ENCODE assay signal across 8 cellular contexts in genomic region chr1:145095284-145096057, GRCh38. TPM values are rescaled to one million over a fixed set of nuclear protein-coding genes. Genes with fewer than 3 reads are reported as not detected.
DNase-seq lines count a peak whose midpoint lies in the region; ATAC-seq, FAIRE-seq and TF ChIP-seq lines count a peak whose summit lies in the region.
"Not testable (repeated sequence)": the region's sequence is repeated elsewhere in the genome, so short reads cannot be mapped to it uniquely, and the experiment has no call there.

FAM72D (plus strand) TSS chr1:145095974; CDS start chr1:145096848, 874 bp downstream.
SRGAP2B (minus strand) TSS chr1:145095328; CDS start chr1:145092901, 2,427 bp downstream.

- not testable (repeated sequence) for H4K5ac ChIP-seq in H1 (ENCODE audit: insufficient read length, low read depth, low read length)

- in situ Hi-C loops in gastrocnemius medialis (cut with MboI; ENCODE audit: low sequenced_read_pairs in 4 of 4), result not testable (repeated sequence)

- not testable (repeated sequence) for H3K79me1 ChIP-seq in H1 (ENCODE audit: low read depth, low read length)

- not testable (repeated sequence) for DNase-seq in CD4-positive, CD25-positive, alpha-beta regulatory T cell; activated CD4-positive, alpha-beta T cell treated with anti-CD3 and anti-CD28 coated beads, Interleukin-2, amount 10 ng/mL, durations not matched to agents 7 days and 5 days; H1 (ENCODE audit: low read depth in 1 of 2, low spot score in 2 of 2); left lung; gastrocnemius medialis

- not testable (repeated sequence) for H3K79me2 ChIP-seq in H1 (ENCODE audit: control insufficient read depth in 1 of 2, insufficient read depth in 2 of 2, low read length in 2 of 2)

- not testable (repeated sequence) for H3K9ac ChIP-seq in H1 (replicated peaks in 1 of 4; ENCODE audit: extremely low read depth in 1 of 4, low read depth in 3 of 4, low read length in 3 of 4)

- not testable (repeated sequence) for H3K4me1 ChIP-seq in CD4-positive, CD25-positive, alpha-beta regulatory T cell (ENCODE audit: control insufficient read depth, insufficient read depth, low read length, poor library complexity, severe bottlenecking); H1 (replicated peaks in 1 of 4; ENCODE audit: control insufficient read depth in 3 of 4, insufficient read depth in 4 of 4, low read length in 3 of 4); left lung; gastrocnemius medialis

- intact Hi-C loops in left lung (cut with DNase I); gastrocnemius medialis (cut with DNase I; ENCODE audit: low total_unique reads): not testable (repeated sequence)

- peak; percentile 86 to 88 for ATAC-seq in CD4-positive, CD25-positive, alpha-beta regulatory T cell (ENCODE audit: low read depth in 2 of 2)
- ATAC-seq in GM19372 (IDR thresholded peaks at IDR 0.05; ENCODE audit: low read depth, unreplicated experiment) (peak; percentile 80), HG02763 (IDR thresholded peaks at IDR 0.05; ENCODE audit: unreplicated experiment) (peak; percentile 86), HG03571 (IDR thresholded peaks at IDR 0.05; ENCODE audit: unreplicated experiment) (peak; percentile 80), left lung (peak; percentile 84), gastrocnemius medialis (peak; percentile 92 to 94)

- not testable (repeated sequence) for H3K27me3 ChIP-seq in CD4-positive, CD25-positive, alpha-beta regulatory T cell (ENCODE audit: control insufficient read depth, insufficient read depth, low read length); H1 (replicated peaks in 1 of 4; ENCODE audit: control insufficient read depth in 3 of 4, extremely low read depth in 1 of 4, insufficient read depth in 3 of 4, low read length in 3 of 4); left lung; gastrocnemius medialis

- WGBS in H1 (ENCODE audit: extremely low coverage in 1 of 2, insufficient coverage in 1 of 2, insufficient read length in 1 of 2, insufficient replicate concordance in 2 of 2, low coverage in 1 of 2, low lambda C conversion rate in 2 of 2, missing lambda C conversion rate in 1 of 2), 2 experiments, result no CpG with 5 or more reads among the region's 47 CpGs

- not testable (repeated sequence) for H2BK20ac ChIP-seq in H1 (ENCODE audit: low read length)

- not testable (repeated sequence) for H3K27ac Mint-ChIP-seq in CD4-positive, CD25-positive, alpha-beta regulatory T cell; activated CD4-positive, alpha-beta T cell treated with anti-CD3 and anti-CD28 coated beads, Interleukin-2, amount 10 ng/mL, durations not matched to agents 7 days and 5 days

- peak within 1 kb of the TSS; percentile 33 to 56; a peak in 2 of 4 replicates for H3K4me2 ChIP-seq in H1 (ENCODE audit: insufficient read depth in 1 of 2, low read depth in 2 of 2, low read length in 2 of 2)

- not testable (repeated sequence) for H3K4me3 ChIP-seq in CD4-positive, CD25-positive, alpha-beta regulatory T cell (ENCODE audit: low read depth, low read length)
- H3K4me3 ChIP-seq in H1 (ENCODE audit: extremely low read depth in 1 of 4, insufficient read depth in 2 of 4, low read depth in 3 of 4, low read length in 4 of 4) (peak within 1 kb of the TSS in 2 of 4 experiments; percentile 48; a peak in 4 of 8 replicates), left lung (peak within 1 kb of the TSS; percentile 31 to 43), gastrocnemius medialis (peak within 1 kb of the TSS in 2 of 4 donors; percentile 40 to 55)

- H2BK120ac ChIP-seq in H1 (replicated peaks; ENCODE audit: low read depth, low read length), result not testable (repeated sequence)

- H3K4ac ChIP-seq in H1 (replicated peaks; ENCODE audit: insufficient read length, low read depth, low read length), result not testable (repeated sequence)

- not testable (repeated sequence) for H3K27ac ChIP-seq in CD4-positive, CD25-positive, alpha-beta regulatory T cell (ENCODE audit: insufficient read depth, low read length, poor library complexity, severe bottlenecking); H1 (ENCODE audit: low read depth, low read length); gastrocnemius medialis
- peak within 1 kb of the TSS; percentile 65 to 66 for H3K27ac ChIP-seq in left lung

- H2BK15ac ChIP-seq in H1 (ENCODE audit: low read length), result not testable (repeated sequence)

- not testable (repeated sequence) for H3K36me3 Mint-ChIP-seq in CD4-positive, CD25-positive, alpha-beta regulatory T cell; activated CD4-positive, alpha-beta T cell treated with anti-CD3 and anti-CD28 coated beads, Interleukin-2, amount 10 ng/mL, durations not matched to agents 7 days and 5 days (ENCODE audit: low read depth)

- H3K18ac ChIP-seq in H1 (ENCODE audit: extremely low read depth, low read length), result not testable (repeated sequence)

- H2AK5ac ChIP-seq in H1 (ENCODE audit: low read depth, low read length), result not testable (repeated sequence)

- POLR2A ChIA-PET in activated CD4-positive, alpha-beta T cell treated with anti-CD3 and anti-CD28 coated beads, Interleukin-2, amount 10 ng/mL, durations not matched to agents 7 days and 5 days (lab: Charles Lee); H1 (lab: Charles Lee; ENCODE audit: partially characterized antibody): not testable (repeated sequence)

- not testable (repeated sequence) for H3K23ac ChIP-seq in H1 (ENCODE audit: insufficient read length)

- not testable (repeated sequence) for H3K23me2 ChIP-seq in H1 (ENCODE audit: low read depth, low read length)

- not testable (repeated sequence) for H3K36me3 ChIP-seq in CD4-positive, CD25-positive, alpha-beta regulatory T cell (ENCODE audit: control insufficient read depth, insufficient read depth, low read length); H1 (ENCODE audit: control insufficient read depth in 2 of 4, insufficient read depth in 4 of 4, low read length in 3 of 4); left lung; gastrocnemius medialis

- H3K14ac ChIP-seq in H1 (ENCODE audit: insufficient read length), result not testable (repeated sequence)

- not testable (repeated sequence) for H4K91ac ChIP-seq in H1 (replicated peaks; ENCODE audit: insufficient read length, low read length)

- not testable (repeated sequence) for H4K20me1 ChIP-seq in H1 (replicated peaks in 1 of 2; ENCODE audit: control insufficient read depth in 1 of 2, insufficient read depth in 2 of 2, low read length in 2 of 2)

- TF ChIP-seq RAD21 in H1 (IDR thresholded peaks at IDR 0.05 in 1 of 2, conservative IDR thresholded peaks at IDR 0.05 in 1 of 2; ENCODE audit: low read depth in 2 of 2, low read length in 2 of 2), result not testable (repeated sequence)

- not testable (repeated sequence) for H3K9me3 ChIP-seq in CD4-positive, CD25-positive, alpha-beta regulatory T cell (ENCODE audit: control insufficient read depth in 2 of 2, low read length in 2 of 2); H1 (ENCODE audit: insufficient read depth in 2 of 2, low read depth in 1 of 2, low read length in 1 of 2); left lung; gastrocnemius medialis

- not testable (repeated sequence) for H2BK12ac ChIP-seq in H1 (ENCODE audit: low read depth, low read length)

- not testable (repeated sequence) for TF ChIP-seq CTCF in H1 (IDR thresholded peaks at IDR 0.05; ENCODE audit: control extremely low read depth in 1 of 3, insufficient read depth in 1 of 3, low read depth in 1 of 3, low read length in 3 of 3); left lung (IDR thresholded peaks at IDR 0.05); gastrocnemius medialis (IDR thresholded peaks at IDR 0.05 in 4 of 5, conservative IDR thresholded peaks at IDR 0.05 in 1 of 5)

- not testable (repeated sequence) for H3K56ac ChIP-seq in H1 (replicated peaks; ENCODE audit: insufficient read length, low read depth, low read length)

- H2AFZ ChIP-seq in H1 (ENCODE audit: low read length), result not testable (repeated sequence)

- TF ChIP-seq EP300 in H1 (IDR thresholded peaks at IDR 0.05; ENCODE audit: borderline replicate concordance in 1 of 2, low read depth in 2 of 2, low read length in 2 of 2), result not testable (repeated sequence)

- not testable (repeated sequence) for H2BK5ac ChIP-seq in H1 (ENCODE audit: low read depth, low read length)

- H4K8ac ChIP-seq in H1 (ENCODE audit: extremely low read depth, insufficient read depth, low read length), result not testable (repeated sequence)

- CTCF ChIA-PET in activated CD4-positive, alpha-beta T cell treated with anti-CD3 and anti-CD28 coated beads, Interleukin-2, amount 10 ng/mL, durations not matched to agents 7 days and 5 days (lab: Charles Lee); H1 (lab: Charles Lee; ENCODE audit: partially characterized antibody): not testable (repeated sequence)

- H3K4me1 Mint-ChIP-seq in CD4-positive, CD25-positive, alpha-beta regulatory T cell; activated CD4-positive, alpha-beta T cell treated with anti-CD3 and anti-CD28 coated beads, Interleukin-2, amount 10 ng/mL, durations not matched to agents 7 days and 5 days: not testable (repeated sequence)

- H3K9me3 Mint-ChIP-seq in CD4-positive, CD25-positive, alpha-beta regulatory T cell; activated CD4-positive, alpha-beta T cell treated with anti-CD3 and anti-CD28 coated beads, Interleukin-2, amount 10 ng/mL, durations not matched to agents 7 days and 5 days: not testable (repeated sequence)

- not testable (repeated sequence) for H3K27me3 Mint-ChIP-seq in CD4-positive, CD25-positive, alpha-beta regulatory T cell; activated CD4-positive, alpha-beta T cell treated with anti-CD3 and anti-CD28 coated beads, Interleukin-2, amount 10 ng/mL, durations not matched to agents 7 days and 5 days

- peak within 1 kb of the TSS in 3 of 4 donors; percentile 44 to 97 (median 70) for H3K4me3 Mint-ChIP-seq in CD4-positive, CD25-positive, alpha-beta regulatory T cell
- H3K4me3 Mint-ChIP-seq in activated CD4-positive, alpha-beta T cell treated with anti-CD3 and anti-CD28 coated beads, Interleukin-2, amount 10 ng/mL, durations not matched to agents 7 days and 5 days, result peak within 1 kb of the TSS; percentile 89

- not testable (repeated sequence) for TF ChIP-seq POLR2A in H1 (IDR thresholded peaks at IDR 0.05; ENCODE audit: control extremely low read depth in 1 of 2, low read depth in 2 of 2, low read length in 2 of 2); gastrocnemius medialis (IDR thresholded peaks at IDR 0.05)

- FAIRE-seq in H1 (lab: Jason Lieb, UNC), result not testable (repeated sequence)

RNA-seq across cellular contexts. Expression of gene FAM72D, which starts in this region (rescaled TPM):
- total RNA-seq in CD4-positive, CD25-positive, alpha-beta regulatory T cell, result not detected
- polyA plus RNA-seq in CD4-positive, CD25-positive, alpha-beta regulatory T cell, result under 1 TPM in 2 of 4 donors, not detected in 2; 0.38 to 0.47 TPM
- total RNA-seq in activated CD4-positive, alpha-beta T cell treated with anti-CD3 and anti-CD28 coated beads, Interleukin-2, amount 10 ng/mL, durations not matched to agents 7 days and 5 days, result 10 to 100 TPM; 17.0 to 22.2 TPM
- total RNA-seq in H1 (2021; fragmentation: NEBNext Ultra II Directional; extraction: Animal tissue kit (Norgen Biotek cat#: 25700)), result 9.1 and 12.7 TPM in 2 replicates
- polyA plus RNA-seq in H1 (2011; rRNA removed), result 2.9 and 4.9 TPM in 2 replicates
- polyA plus RNA-seq in H1 (2011; cell fraction: cytosol; rRNA removed), result 7.6 TPM
- 1.7 TPM for polyA plus RNA-seq in H1 (2011; cell fraction: nucleus; rRNA removed)
- polyA plus RNA-seq in H1 (2012, experiment 1 of 2), result 5.2 to 9.3 TPM (median 6.1 TPM) in 4 replicates
- 1.7 TPM for polyA plus RNA-seq in H1 (2012, experiment 2 of 2)
- polyA plus RNA-seq in H1 (2013, experiment 1 of 2), result 9.1 TPM
- 10.3 TPM for polyA plus RNA-seq in H1 (2013, experiment 2 of 2)
- polyA minus RNA-seq in H1 (2011; rRNA and poly(A)+ RNA removed), result 3.8 and 5.5 TPM in 2 replicates
- polyA minus RNA-seq in H1 (2011; cell fraction: cytosol; rRNA and poly(A)+ RNA removed), result 4.5 TPM
- 3.1 TPM for polyA minus RNA-seq in H1 (2011; cell fraction: nucleus; rRNA and poly(A)+ RNA removed)
- under 1 TPM; 0.41 to 0.84 TPM for total RNA-seq in left lung
- total RNA-seq in gastrocnemius medialis, result not detected

RNA-seq across cellular contexts. Expression of gene SRGAP2B, which starts in this region (rescaled TPM):
- 36.7 TPM for total RNA-seq in CD4-positive, CD25-positive, alpha-beta regulatory T cell
- 1 to 10 TPM; 1.2 to 3.0 (median 2.1) TPM for polyA plus RNA-seq in CD4-positive, CD25-positive, alpha-beta regulatory T cell
- 10 to 100 TPM; 31.1 to 32.8 TPM for total RNA-seq in activated CD4-positive, alpha-beta T cell treated with anti-CD3 and anti-CD28 coated beads, Interleukin-2, amount 10 ng/mL, durations not matched to agents 7 days and 5 days
- total RNA-seq in H1 (2021; fragmentation: NEBNext Ultra II Directional; extraction: Animal tissue kit (Norgen Biotek cat#: 25700)), result 35.4 and 39.5 TPM in 2 replicates
- 4.9 and 6.1 TPM in 2 replicates for polyA plus RNA-seq in H1 (2011; rRNA removed)
- polyA plus RNA-seq in H1 (2011; cell fraction: cytosol; rRNA removed), result 13.6 TPM
- polyA plus RNA-seq in H1 (2011; cell fraction: nucleus; rRNA removed), result 18.6 TPM
- polyA plus RNA-seq in H1 (2012, experiment 1 of 2), result 17.2 to 22.3 TPM (median 19.1 TPM) in 4 replicates
- 1.1 TPM for polyA plus RNA-seq in H1 (2012, experiment 2 of 2)
- polyA plus RNA-seq in H1 (2013, experiment 1 of 2), result 16.3 TPM
- 14.7 TPM for polyA plus RNA-seq in H1 (2013, experiment 2 of 2)
- 30.2 and 40.1 TPM in 2 replicates for polyA minus RNA-seq in H1 (2011; rRNA and poly(A)+ RNA removed)
- polyA minus RNA-seq in H1 (2011; cell fraction: cytosol; rRNA and poly(A)+ RNA removed), result 42.7 TPM
- 46.0 TPM for polyA minus RNA-seq in H1 (2011; cell fraction: nucleus; rRNA and poly(A)+ RNA removed)
- total RNA-seq in left lung (10 to 100 TPM; 28.3 to 34.5 TPM), gastrocnemius medialis (10 to 100 TPM in 1 of 4 donors, 1 to 10 TPM in 3; 1.4 to 10.5 (median 3.3) TPM)
